Comparison of ENCODE assay signal across 14 cellular contexts in the genomic region with DNA sequence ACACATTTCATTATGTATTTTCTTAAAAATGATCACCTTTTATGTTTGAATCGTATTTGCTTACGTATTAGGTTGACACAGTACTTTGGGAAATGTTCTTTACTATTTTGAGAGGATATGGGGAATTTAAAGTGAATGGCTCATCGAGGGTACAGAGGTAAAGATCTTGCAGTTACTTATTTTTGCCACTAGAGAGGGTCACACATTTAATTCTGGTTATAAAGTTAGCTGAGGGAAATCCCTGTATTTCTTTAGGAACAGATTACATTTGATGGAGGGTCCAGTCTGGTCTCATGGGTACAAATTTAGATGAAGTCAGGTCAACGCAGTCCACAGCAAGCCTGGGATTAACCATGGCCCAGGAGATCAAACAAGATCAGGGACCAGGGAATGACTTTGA. TPM values are rescaled to one million over a fixed set of nuclear protein-coding genes. Genes with fewer than 3 reads are reported as not detected.
DNase-seq lines count a peak whose midpoint lies in the region; ATAC-seq and TF ChIP-seq lines count a peak whose summit lies in the region.
"Had no signal": no experiment of that assay in that cellular context is flagged by ENCODE, and none has a peak within 500 bp of the region (broad histone marks: within the 10 kb centered on the region; RNA-seq: fewer than 3 reads in every experiment).

No MANE protein-coding gene starts in this region.

- no peaks in the 10 kb centered on the region for H4K20me1 ChIP-seq in HCT116 (ENCODE audit: insufficient read depth)

- BruUV-seq in Caco-2 (replicated peaks; lab: Mats Ljungman, UMichigan) (no TSS peak), HCT116 (replicated peaks; lab: Mats Ljungman, UMichigan) (no TSS peak)

- H3K4me3 ChIP-seq in Caco-2 (ENCODE audit: low read depth, low read length) (no peak overlapping the region), HCT116 (replicated peaks in 1 of 2; ENCODE audit: low read depth in 1 of 2, low read length in 2 of 2) (no peak overlapping the region), WERI-Rb-1 (ENCODE audit: low read depth, low read length) (no peak overlapping the region), kidney epithelial cell (ENCODE audit: low read depth, low read length) (no peak overlapping the region)
- H3K4me3 ChIP-seq: SK-N-MC had no signal

- ATAC-seq in HCT116 (peak; percentile 74), HG03159 (IDR thresholded peaks at IDR 0.05; ENCODE audit: unreplicated experiment) (no peak)
- ATAC-seq in activated T-cell treated with anti-CD3 and anti-CD28 coated beads, Interleukin-2, amount 50 U/mL, for 4 hours: no peak
- ATAC-seq: stimulated activated naive B cell treated with anti-CD40 and anti-IgM and Interleukin-4, amounts not matched to agents 10 μg/mL and 1 μg/mL and 100 μg/mL, for 72 hours had no signal

- H3K36me3 Mint-ChIP-seq in Caco-2 (ENCODE audit: insufficient read depth, unreplicated experiment): peaks cover 6% of the 10 kb centered on the region
- H3K36me3 Mint-ChIP-seq in activated T-cell treated with anti-CD3 and anti-CD28 coated beads, Interleukin-2, amount 50 U/mL, for 4 hours (ENCODE audit: insufficient read depth): peaks cover 10% of the 10 kb centered on the region

- H3K27me3 ChIP-seq in Caco-2 (replicated peaks; ENCODE audit: control insufficient read depth, insufficient read depth, low read length) (no peaks in the 10 kb centered on the region), HCT116 (ENCODE audit: insufficient read depth, low read length) (no peaks in the 10 kb centered on the region), WERI-Rb-1 (ENCODE audit: insufficient read depth, low read depth, severe bottlenecking) (no peaks in the 10 kb centered on the region), kidney epithelial cell (ENCODE audit: control insufficient read depth, insufficient read depth, low read length) (no peaks in the 10 kb centered on the region)

- H3K79me2 ChIP-seq in HCT116 (ENCODE audit: insufficient read depth, low read length): no peaks in the 10 kb centered on the region

- H3K9me2 ChIP-seq in HCT116 (ENCODE audit: insufficient read depth): no peaks in the 10 kb centered on the region

- no peak for DNase-seq in Caco-2
- DNase-seq in HCT116 (ENCODE audit: low read depth, low spot score): no peak
- DNase-seq in WERI-Rb-1: no peak
- DNase-seq in kidney epithelial cell (ENCODE audit: low read depth): no peak
- no peak for DNase-seq in hypothalamus (lab: John Stamatoyannopoulos, UW)
- DNase-seq in activated T-cell treated with anti-CD3 and anti-CD28 coated beads, Interleukin-2, amount 50 U/mL, for 4 hours: no peak
- no peak for DNase-seq in NCI-H748 (lab: John Stamatoyannopoulos, UW; ENCODE audit: unreplicated experiment)
- DNase-seq: activated CD8-positive, alpha-beta memory T cell treated with anti-CD3 and anti-CD28 coated beads for 24 hours; aorta; DMS79; NCI-H2029; stimulated activated naive B cell treated with anti-CD40 and anti-IgM and Interleukin-4, amounts not matched to agents 10 μg/mL and 1 μg/mL and 100 μg/mL, for 72 hours had no signal

- H3K27ac ChIP-seq in HCT116 (ENCODE audit: low read depth, low read length) (no peak overlapping the region), WERI-Rb-1 (no peak overlapping the region)
- H3K27ac ChIP-seq: SK-N-MC had no signal

- no peaks in the 10 kb centered on the region for H3K9me3 Mint-ChIP-seq in Caco-2 (ENCODE audit: unreplicated experiment)
- H3K9me3 Mint-ChIP-seq in activated T-cell treated with anti-CD3 and anti-CD28 coated beads, Interleukin-2, amount 50 U/mL, for 4 hours: no peaks in the 10 kb centered on the region
- H3K9me3 Mint-ChIP-seq: stimulated activated naive B cell treated with anti-CD40 and anti-IgM and Interleukin-4, amounts not matched to agents 10 μg/mL and 1 μg/mL and 100 μg/mL, for 72 hours had no signal

- H3K36me3 ChIP-seq in Caco-2 (ENCODE audit: control insufficient read depth, insufficient read depth, low read length): no peaks in the 10 kb centered on the region
- H3K36me3 ChIP-seq in HCT116 (ENCODE audit: control insufficient read depth in 1 of 2, insufficient read depth in 2 of 2, low read length in 2 of 2): no peaks in the 10 kb centered on the region
- H3K36me3 ChIP-seq in WERI-Rb-1: no peaks in the 10 kb centered on the region
- H3K36me3 ChIP-seq in kidney epithelial cell (ENCODE audit: control insufficient read depth, insufficient read depth, low read length): peaks cover 2% of the 10 kb centered on the region

- POLR2A ChIA-PET in Caco-2 (lab: Charles Lee) (no interaction called here), HCT116 (lab: Charles Lee) (no interaction called here)

- peak; percentile 37; the same call in 1 of the 2 replicates for TF ChIP-seq RAD21 in HCT116 (IDR thresholded peaks at IDR 0.05; ENCODE audit: low read depth)

- H3K4me1 ChIP-seq in Caco-2 (no peaks in the 10 kb centered on the region), HCT116 (ENCODE audit: control insufficient read depth in 1 of 2, insufficient read depth in 2 of 2, low read length in 2 of 2) (no peaks in the 10 kb centered on the region)

- H3K9me3 ChIP-seq in Caco-2 (no peaks in the 10 kb centered on the region), HCT116 (ENCODE audit: control insufficient read depth in 1 of 2, insufficient read depth in 1 of 2, low read depth in 1 of 2, low read length in 2 of 2) (no peaks in the 10 kb centered on the region), WERI-Rb-1 (ENCODE audit: severe bottlenecking) (no peaks in the 10 kb centered on the region)

- H3K4me1 Mint-ChIP-seq in Caco-2 (ENCODE audit: low read depth, unreplicated experiment): no peaks in the 10 kb centered on the region
- H3K4me1 Mint-ChIP-seq in activated T-cell treated with anti-CD3 and anti-CD28 coated beads, Interleukin-2, amount 50 U/mL, for 4 hours (ENCODE audit: low read depth): no peaks in the 10 kb centered on the region
- H3K4me1 Mint-ChIP-seq: stimulated activated naive B cell treated with anti-CD40 and anti-IgM and Interleukin-4, amounts not matched to agents 10 μg/mL and 1 μg/mL and 100 μg/mL, for 72 hours had no signal

- no peaks in the 10 kb centered on the region for H3K27me3 Mint-ChIP-seq in Caco-2 (ENCODE audit: insufficient read depth, unreplicated experiment)
- H3K27me3 Mint-ChIP-seq in activated T-cell treated with anti-CD3 and anti-CD28 coated beads, Interleukin-2, amount 50 U/mL, for 4 hours (ENCODE audit: low read depth): no peaks in the 10 kb centered on the region
- H3K27me3 Mint-ChIP-seq: stimulated activated naive B cell treated with anti-CD40 and anti-IgM and Interleukin-4, amounts not matched to agents 10 μg/mL and 1 μg/mL and 100 μg/mL, for 72 hours had no signal

- intact Hi-C loops in Caco-2 (cut with micrococcal nuclease; ENCODE audit: unreplicated experiment) (no loop called here), HCT116 (cut with micrococcal nuclease) (no loop called here)

- no peak overlapping the region for H3K9ac ChIP-seq in HCT116 (ENCODE audit: low read length)

- CTCF ChIA-PET in Caco-2 (lab: Charles Lee) (interaction anchor here (0.6 to 1.1 kb wide), 2 partner anchors 25 to 56 kb away, joined by 3 to 4 read pairs; a partner anchor contains a TSS), HCT116 (lab: Charles Lee) (interaction anchor here (0.7 to 1.2 kb wide), 2 partner anchors 9 to 193 kb away, joined by 3 read pairs; no protein-coding TSS in a partner anchor)

- H3K4me2 ChIP-seq in HCT116 (ENCODE audit: low read length): no peak overlapping the region

- RAD21 ChIA-PET in HCT116 (lab: Charles Lee; ENCODE audit: low non-redundant PET in 1 of 2, low total read pairs in 2 of 2, uncharacterized antibody in 2 of 2, unreplicated experiment in 2 of 2): no interaction called here

- H3K4me3 Mint-ChIP-seq in Caco-2 (ENCODE audit: unreplicated experiment): no peak overlapping the region
- no peak overlapping the region for H3K4me3 Mint-ChIP-seq in activated T-cell treated with anti-CD3 and anti-CD28 coated beads, Interleukin-2, amount 50 U/mL, for 4 hours
- H3K4me3 Mint-ChIP-seq: stimulated activated naive B cell treated with anti-CD40 and anti-IgM and Interleukin-4, amounts not matched to agents 10 μg/mL and 1 μg/mL and 100 μg/mL, for 72 hours had no signal

- no peak overlapping the region for H2AFZ ChIP-seq in HCT116 (ENCODE audit: low read depth, low read length, poor library complexity, severe bottlenecking)

- H3K27ac Mint-ChIP-seq in Caco-2 (ENCODE audit: unreplicated experiment): no peak overlapping the region
- H3K27ac Mint-ChIP-seq: stimulated activated naive B cell treated with anti-CD40 and anti-IgM and Interleukin-4, amounts not matched to agents 10 μg/mL and 1 μg/mL and 100 μg/mL, for 72 hours had no signal

- peak; percentile 33 to 46 for TF ChIP-seq CTCF in Caco-2 (IDR thresholded peaks at IDR 0.05; ENCODE audit: insufficient read depth in 1 of 2, low read depth in 1 of 2, low read length in 1 of 2, severe bottlenecking in 1 of 2, unreplicated experiment in 1 of 2)
- peak in 1 of 3 experiments; percentile 54; a peak in 2 of 6 replicates for TF ChIP-seq CTCF in HCT116 (IDR thresholded peaks at IDR 0.05 in 2 of 3, conservative IDR thresholded peaks at IDR 0.05 in 1 of 3; ENCODE audit: borderline replicate concordance in 1 of 3, insufficient read depth in 1 of 3, low read depth in 2 of 3, low read length in 2 of 3)
- peak; percentile 23; the same call in 1 of the 2 replicates for TF ChIP-seq CTCF in WERI-Rb-1 (IDR thresholded peaks at IDR 0.05; ENCODE audit: low read depth, low read length)
- TF ChIP-seq CTCF in kidney epithelial cell (IDR thresholded peaks at IDR 0.05; ENCODE audit: insufficient read depth, low read length, poor library complexity, severe bottlenecking): peak; percentile 4

- no peak for TF ChIP-seq POLR2A in HCT116 (IDR thresholded peaks at IDR 0.05; ENCODE audit: borderline replicate concordance, extremely low read depth, insufficient read depth, insufficient read length)

TF ChIP-seq in HCT116, 20 proteins besides CTCF, POLR2A, EP300 and RAD21 (continues in another document):
- TF ChIP-seq SIN3A (IDR thresholded peaks at IDR 0.05; ENCODE audit: low read depth) (no peak), EZH2phosphoT487 (IDR thresholded peaks at IDR 0.05; ENCODE audit: borderline replicate concordance) (no peak), TCF7L2 (IDR thresholded peaks at IDR 0.05; ENCODE audit: borderline replicate concordance, extremely low read depth, insufficient read depth, insufficient read length) (no peak)

RNA-seq across cellular contexts. Expression of a gene that starts 24.5 kb away (rescaled TPM):
- 6.4 and 8.3 TPM in 2 replicates for total RNA-seq in Caco-2 (2022)
- total RNA-seq in HCT116 (2021; ENCODE audit: unreplicated experiment): 16.7 TPM
- polyA plus RNA-seq in HCT116 (2012): 4.8 and 6.7 TPM in 2 replicates
- total RNA-seq in kidney epithelial cell: 21.3 and 34.5 TPM in 2 replicates
- 1 to 10 TPM; 5.0 to 7.5 (median 5.2) TPM for total RNA-seq in activated T-cell treated with anti-CD3 and anti-CD28 coated beads, Interleukin-2, amount 50 U/mL, for 4 hours

RNA-seq across cellular contexts. Expression of a gene that starts 40.3 kb away (rescaled TPM):
- total RNA-seq in Caco-2 (2022) (not detected in 2 replicates), HCT116 (2021; ENCODE audit: unreplicated experiment) (not detected), kidney epithelial cell (not detected in 2 replicates)
- not detected in 2 replicates for polyA plus RNA-seq in HCT116 (2012)
- not detected for total RNA-seq in activated T-cell treated with anti-CD3 and anti-CD28 coated beads, Interleukin-2, amount 50 U/mL, for 4 hours
- total RNA-seq: aorta had no signal

RNA-seq across cellular contexts. Expression of a gene that starts 40.5 kb away (rescaled TPM):
- 0.12 TPM in 1 of 2 replicates, not detected in the other for total RNA-seq in Caco-2 (2022)
- total RNA-seq in HCT116 (2021; ENCODE audit: unreplicated experiment): 0.05 TPM
- polyA plus RNA-seq in HCT116 (2012): 0.01 TPM in 1 of 2 replicates, not detected in the other
- not detected in 2 replicates for total RNA-seq in kidney epithelial cell
- under 1 TPM in 1 of 3 donors, not detected in 2; 0.05 TPM for total RNA-seq in activated T-cell treated with anti-CD3 and anti-CD28 coated beads, Interleukin-2, amount 50 U/mL, for 4 hours
- total RNA-seq: aorta had no signal
